Comparison of ENCODE assay signal across 10 cellular contexts in the genomic region with DNA sequence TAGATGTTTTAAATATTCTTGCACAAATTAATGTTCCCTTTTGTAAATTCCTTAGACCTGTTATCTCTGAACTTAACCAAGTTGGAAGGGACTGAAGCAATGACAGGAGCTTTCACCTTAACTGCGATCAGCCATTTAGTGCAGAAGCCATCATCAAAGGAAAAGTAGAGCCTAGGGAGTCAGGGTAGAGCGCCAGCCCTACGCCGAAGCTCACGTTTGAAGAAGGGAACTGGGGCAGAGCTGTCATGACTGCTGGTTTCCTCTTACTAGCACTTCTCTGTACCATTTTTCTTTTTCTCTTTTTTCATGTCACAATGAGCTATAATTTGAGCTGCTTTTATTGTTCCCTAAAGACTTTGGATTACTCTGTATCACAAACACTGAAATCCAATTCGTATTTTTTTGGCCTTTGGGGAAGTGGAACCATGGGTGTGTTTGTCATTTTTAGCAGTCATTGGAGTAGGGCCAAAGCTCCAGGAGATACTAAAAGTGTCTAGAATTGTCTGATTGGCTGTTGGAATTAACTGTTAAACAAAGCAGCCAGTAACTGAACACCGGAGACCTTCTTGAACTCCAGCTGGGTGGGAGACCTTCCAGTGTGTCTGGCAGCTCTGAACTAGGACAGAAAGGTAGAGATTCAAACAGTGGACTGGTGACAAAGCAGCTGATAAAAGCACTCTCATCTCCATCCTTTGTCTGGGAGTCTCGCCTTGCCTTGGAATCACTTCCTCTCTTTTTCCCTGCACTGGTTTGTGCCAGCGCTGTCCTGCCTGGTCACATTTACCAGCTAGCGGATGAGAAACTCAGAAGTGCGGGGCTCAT. TPM values are rescaled to one million over a fixed set of nuclear protein-coding genes. Genes with fewer than 3 reads are reported as not detected.
DNase-seq lines count a peak whose midpoint lies in the region; ATAC-seq and TF ChIP-seq lines count a peak whose summit lies in the region.
"Had no signal": no experiment of that assay in that cellular context is flagged by ENCODE, and none has a peak within 500 bp of the region (broad histone marks: within the 10 kb centered on the region; RNA-seq: fewer than 3 reads in every experiment).

No MANE protein-coding gene starts in this region.

- POLR2A ChIA-PET in T-cell (lab: Charles Lee) = interaction anchor here (0.5 to 1.4 kb wide), 6 partner anchors 10 to 43 kb away, joined by 3 to 10 read pairs (median 4); partner anchors contain the start of genes MPHOSPH9 (in 1 of the 2) and MTRFR (in 1 of the 2)

- H3K9me3 ChIP-seq in thymus (ENCODE audit: control insufficient read depth) (no peaks in the 10 kb centered on the region), colonic mucosa (no peaks in the 10 kb centered on the region)

- H3K4me1 Mint-ChIP-seq in activated T-cell treated with anti-CD3 and anti-CD28 coated beads, Interleukin-2, amount 50 U/mL, for 72 hours (ENCODE audit: low read depth) = peaks cover 65% of the 10 kb centered on the region
- H3K4me1 Mint-ChIP-seq in T-cell (peaks cover 66 to 71% (median 67%) of the 10 kb centered on the region in 3 donors), immature natural killer cell (peaks cover 37 to 50% of the 10 kb centered on the region in 2 donors)

- H3K27me3 Mint-ChIP-seq in activated T-cell treated with anti-CD3 and anti-CD28 coated beads, Interleukin-2, amount 50 U/mL, for 72 hours (ENCODE audit: low read depth) = no peaks in the 10 kb centered on the region
- no peaks in the 10 kb centered on the region for H3K27me3 Mint-ChIP-seq in T-cell
- peaks cover 0 to 2% (median 0%) of the 10 kb centered on the region in 3 donors for H3K27me3 Mint-ChIP-seq in immature natural killer cell (ENCODE audit: low read depth in 3 of 3)

- no peak for ATAC-seq in activated T-cell treated with anti-CD3 and anti-CD28 coated beads, Interleukin-2, amount 50 U/mL, for 72 hours (replicated peaks in 1 of 2)
- peak; percentile 67 to 81 (median 73) for ATAC-seq in T-cell (replicated peaks in 1 of 4)
- no peak for ATAC-seq in HG02610 (IDR thresholded peaks at IDR 0.05; ENCODE audit: unreplicated experiment)

- peak overlapping the region; percentile 88 for H3K27ac Mint-ChIP-seq in activated T-cell treated with anti-CD3 and anti-CD28 coated beads, Interleukin-2, amount 50 U/mL, for 72 hours
- peak overlapping the region; percentile 84 to 85 for H3K27ac Mint-ChIP-seq in T-cell
- peak overlapping the region in 5 of 6 donors; percentile 40 to 79 (median 67) for H3K27ac Mint-ChIP-seq in immature natural killer cell

- intact Hi-C loops in colonic mucosa (cut with DNase I) = no loop called here

- peak overlapping the region; percentile 11 for H3K4me3 ChIP-seq in thymus (ENCODE audit: low read length)
- no peak overlapping the region for H3K4me3 ChIP-seq in colonic mucosa

- peaks cover 32% of the 10 kb centered on the region for H3K4me1 ChIP-seq in thymus (ENCODE audit: control insufficient read depth, insufficient read depth, low read length)
- no peaks in the 10 kb centered on the region for H3K4me1 ChIP-seq in colonic mucosa

- H3K27ac ChIP-seq in thymus (ENCODE audit: low read depth) = peak overlapping the region; percentile 84
- no peak overlapping the region for H3K27ac ChIP-seq in colonic mucosa

- no peak for TF ChIP-seq CTCF in colonic mucosa (IDR thresholded peaks at IDR 0.05)

- H3K4me3 Mint-ChIP-seq in activated T-cell treated with anti-CD3 and anti-CD28 coated beads, Interleukin-2, amount 50 U/mL, for 72 hours = peak overlapping the region; percentile 31 to 58
- H3K4me3 Mint-ChIP-seq in T-cell (peak overlapping the region in 2 of 3 donors; percentile 29 to 40), immature natural killer cell (no peak overlapping the region)
- H3K4me3 Mint-ChIP-seq: activated T-cell treated with anti-CD3 and anti-CD28 coated beads, Interleukin-2, amount 50 U/mL, for 4 hours had no signal

- H3K27me3 ChIP-seq in thymus (ENCODE audit: control insufficient read depth, insufficient read depth) = no peaks in the 10 kb centered on the region
- H3K27me3 ChIP-seq in colonic mucosa = no peaks in the 10 kb centered on the region

- H3K36me3 ChIP-seq in thymus (ENCODE audit: control insufficient read depth, insufficient read depth) (peaks cover 15% of the 10 kb centered on the region), colonic mucosa (no peaks in the 10 kb centered on the region)

- H3K9ac ChIP-seq in colonic mucosa (ENCODE audit: low read depth in 2 of 2, low read length in 2 of 2) = no peak overlapping the region

- no peak for DNase-seq in activated T-cell treated with anti-CD3 and anti-CD28 coated beads, Interleukin-2, amount 50 U/mL, for 72 hours
- DNase-seq in activated T-cell treated with anti-CD3 and anti-CD28 coated beads for 4 hours = no peak
- peak in 8 of 34 experiments; percentile 16 to 37 (median 22) for DNase-seq in T-cell
- no peak for DNase-seq in immature natural killer cell
- DNase-seq in HPDE6-E6E7 (ENCODE audit: extremely low spot score) = no peak
- no peak for DNase-seq in colonic mucosa
- DNase-seq: activated T-cell treated with anti-CD3 and anti-CD28 coated beads, Interleukin-2, amount 50 U/mL, for 4 hours; foreskin fibroblast had no signal

- 51% methylated on average over 11 of the region's 11 CpGs for WGBS in thymus

- CTCF ChIA-PET in T-cell (lab: Charles Lee) = interaction anchor here in 1 of 2 donors (0.6 to 2.0 kb wide), 5 partner anchors 10 to 399 kb away, joined by 3 to 16 read pairs (median 3); partner anchors contain the start of genes MPHOSPH9 and MTRFR

- H3K36me3 Mint-ChIP-seq in activated T-cell treated with anti-CD3 and anti-CD28 coated beads, Interleukin-2, amount 50 U/mL, for 72 hours (ENCODE audit: insufficient read depth in 2 of 2) = peaks cover 7 to 27% of the 10 kb centered on the region in 2 donors
- H3K36me3 Mint-ChIP-seq in T-cell (peaks cover 12% of the 10 kb centered on the region), immature natural killer cell (peaks cover 0 to 8% (median 0%) of the 10 kb centered on the region in 3 donors)

- peaks cover 0 to under 1% of the 10 kb centered on the region in 2 donors for H3K9me3 Mint-ChIP-seq in activated T-cell treated with anti-CD3 and anti-CD28 coated beads, Interleukin-2, amount 50 U/mL, for 72 hours
- H3K9me3 Mint-ChIP-seq in T-cell (no peaks in the 10 kb centered on the region), immature natural killer cell (no peaks in the 10 kb centered on the region)
- H3K9me3 Mint-ChIP-seq: activated T-cell treated with anti-CD3 and anti-CD28 coated beads, Interleukin-2, amount 50 U/mL, for 4 hours had no signal

RNA-seq across cellular contexts. Expression of gene MTRFR, which starts 9.1 kb away (rescaled TPM):
- 10 to 100 TPM; 34.0 to 36.6 TPM for total RNA-seq in activated T-cell treated with anti-CD3 and anti-CD28 coated beads, Interleukin-2, amount 50 U/mL, for 72 hours
- 10 to 100 TPM; 33.7 to 49.7 (median 42.4) TPM for total RNA-seq in T-cell
- 10 to 100 TPM; 10.7 to 32.9 (median 16.3) TPM for polyA plus RNA-seq in immature natural killer cell
- 46.0 TPM for polyA plus RNA-seq in thymus
- 10 to 100 TPM; 10.6 to 17.4 TPM for total RNA-seq in colonic mucosa

RNA-seq across cellular contexts. Expression of gene MPHOSPH9, which starts 9.4 kb away (rescaled TPM):
- total RNA-seq in activated T-cell treated with anti-CD3 and anti-CD28 coated beads, Interleukin-2, amount 50 U/mL, for 72 hours = 100 to 1,000 TPM; 104 to 121 TPM
- total RNA-seq in T-cell (100 to 1,000 TPM in 1 of 5 donors, 10 to 100 TPM in 4; 48.5 to 105 (median 56.3) TPM), colonic mucosa (10 to 100 TPM; 15.5 to 35.7 TPM)
- polyA plus RNA-seq in immature natural killer cell (10 to 100 TPM; 18.8 to 44.8 (median 43.9) TPM), thymus (25.5 TPM)

RNA-seq across cellular contexts. Expression of gene CDK2AP1, which starts 29.4 kb away (rescaled TPM):
- 10 to 100 TPM; 37.8 to 40.0 TPM for total RNA-seq in activated T-cell treated with anti-CD3 and anti-CD28 coated beads, Interleukin-2, amount 50 U/mL, for 72 hours
- total RNA-seq in T-cell (10 to 100 TPM in 1 of 5 donors, 1 to 10 TPM in 4; 3.5 to 10.8 (median 8.5) TPM), colonic mucosa (100 to 1,000 TPM in 1 of 2 donors, 10 to 100 TPM in 1; 65.6 to 101 TPM)
- polyA plus RNA-seq in immature natural killer cell (10 to 100 TPM in 1 of 3 donors, 1 to 10 TPM in 2; 3.6 to 11.2 (median 6.4) TPM), thymus (141 TPM)

Comparison
In these comparisons a context has a peak if more than half of its experiments do, and no peak if none do; other contexts are left out.
1. ATAC-seq: peak in T-cell (4 of 4); none in activated T-cell treated with anti-CD3 and anti-CD28 coated beads, Interleukin-2, amount 50 U/mL, for 72 hours (0 of 2) and HG02610 (single experiment).
2. H3K4me3 Mint-ChIP-seq: peak in activated T-cell treated with anti-CD3 and anti-CD28 coated beads, Interleukin-2, amount 50 U/mL, for 72 hours (2 of 2) and T-cell (2 of 3); none in immature natural killer cell (0 of 5).
3. Peak in every context shown above with its lines, with median percentiles within 50 percentile points of each other: H3K27ac Mint-ChIP-seq.